2 cellular contexts compared by ENCODE assay signal in genomic region chr4:169271692-169272007, GRCh38.
TF ChIP-seq lines count a peak whose summit lies in the region.

No MANE protein-coding gene starts in this region.

TF ChIP-seq in IMR-90, 13 proteins besides CTCF, POLR2A, EP300 and RAD21 (continued from another document):
- TF ChIP-seq USF2 (IDR thresholded peaks at IDR 0.05; ENCODE audit: low read depth, low read length) = no peak
- no peak for TF ChIP-seq CEBPB (IDR thresholded peaks at IDR 0.05; ENCODE audit: low read depth, low read length)
- TF ChIP-seq SMC3 (IDR thresholded peaks at IDR 0.05; ENCODE audit: low read depth, low read length) = no peak
- no peak for TF ChIP-seq MAZ (IDR thresholded peaks at IDR 0.05; ENCODE audit: borderline replicate concordance, low read depth, low read length)
- no peak for TF ChIP-seq FOS (IDR thresholded peaks at IDR 0.05; ENCODE audit: low read depth, low read length)
- no peak for TF ChIP-seq CHD1 (IDR thresholded peaks at IDR 0.05; ENCODE audit: low read depth, low read length)
- TF ChIP-seq RCOR1 (IDR thresholded peaks at IDR 0.05; ENCODE audit: insufficient replicate concordance, low read length) = no peak
- TF ChIP-seq MAFK (IDR thresholded peaks at IDR 0.05; ENCODE audit: low read depth, low read length) = no peak
- TF ChIP-seq, protein P1, sequence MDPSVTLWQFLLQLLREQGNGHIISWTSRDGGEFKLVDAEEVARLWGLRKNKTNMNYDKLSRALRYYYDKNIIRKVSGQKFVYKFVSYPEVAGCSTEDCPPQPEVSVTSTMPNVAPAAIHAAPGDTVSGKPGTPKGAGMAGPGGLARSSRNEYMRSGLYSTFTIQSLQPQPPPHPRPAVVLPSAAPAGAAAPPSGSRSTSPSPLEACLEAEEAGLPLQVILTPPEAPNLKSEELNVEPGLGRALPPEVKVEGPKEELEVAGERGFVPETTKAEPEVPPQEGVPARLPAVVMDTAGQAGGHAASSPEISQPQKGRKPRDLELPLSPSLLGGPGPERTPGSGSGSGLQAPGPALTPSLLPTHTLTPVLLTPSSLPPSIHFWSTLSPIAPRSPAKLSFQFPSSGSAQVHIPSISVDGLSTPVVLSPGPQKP (IDR thresholded peaks at IDR 0.05; ENCODE audit: borderline replicate concordance, low read depth, low read length) = no peak
- no peak for TF ChIP-seq RFX5 (IDR thresholded peaks at IDR 0.05; ENCODE audit: low read depth, low read length)
- TF ChIP-seq MXI1 (IDR thresholded peaks at IDR 0.05; ENCODE audit: borderline replicate concordance, low read depth, low read length) = no peak
- no peak for TF ChIP-seq BHLHE40 (IDR thresholded peaks at IDR 0.05; ENCODE audit: low read depth, low read length)

TF ChIP-seq in neural cell, 6 proteins besides CTCF, POLR2A, EP300 and RAD21 (continued from another document):
- TF ChIP-seq REST (IDR thresholded peaks at IDR 0.05; ENCODE audit: borderline replicate concordance) (no peak), MXI1 (conservative IDR thresholded peaks at IDR 0.05; ENCODE audit: poor library complexity, severe bottlenecking) (no peak), TAF1 (IDR thresholded peaks at IDR 0.05; ENCODE audit: low read depth) (no peak)
